In genomic region chr15:42457445-42458442, GRCh38 we compare ENCODE assay signal across 8 cellular contexts. TPM values are rescaled to one million over a fixed set of nuclear protein-coding genes. Genes with fewer than 3 reads are reported as not detected.
DNase-seq lines count a peak whose midpoint lies in the region; ATAC-seq and TF ChIP-seq lines count a peak whose summit lies in the region.

No MANE protein-coding gene starts in this region.

- no peak for ATAC-seq in activated naive CD4-positive, alpha-beta T cell treated with anti-CD3 and anti-CD28 coated beads, Interleukin-2, amount 50 U/mL, for 72 hours
- ATAC-seq in HG03457 (IDR thresholded peaks at IDR 0.05; ENCODE audit: unreplicated experiment), result peak; percentile 52
- no peak for ATAC-seq in central memory CD8-positive, alpha-beta T cell (replicated peaks; ENCODE audit: extremely low read depth, poor library complexity, severe bottlenecking)

- H3K36me3 ChIP-seq in kidney epithelial cell (ENCODE audit: control insufficient read depth, insufficient read depth, low read length) (no peaks in the 10 kb centered on the region), stomach smooth muscle (ENCODE audit: control insufficient read depth in 2 of 2, insufficient read depth in 2 of 2, low read length in 2 of 2) (no peaks in the 10 kb centered on the region)

- peak overlapping the region; percentile 38 to 60 for H3K9ac ChIP-seq in stomach smooth muscle (ENCODE audit: low read length in 2 of 2)

- H3K27me3 Mint-ChIP-seq in central memory CD8-positive, alpha-beta T cell, result no peaks in the 10 kb centered on the region

- H3K27me3 ChIP-seq in kidney epithelial cell (ENCODE audit: control insufficient read depth, insufficient read depth, low read length) (no peaks in the 10 kb centered on the region), stomach smooth muscle (ENCODE audit: control insufficient read depth in 1 of 2, insufficient read depth in 2 of 2, low read length in 2 of 2) (no peaks in the 10 kb centered on the region)

- H3K4me3 ChIP-seq in kidney epithelial cell (ENCODE audit: low read depth, low read length), result no peak overlapping the region
- H3K4me3 ChIP-seq in stomach smooth muscle (ENCODE audit: low read length in 2 of 2), result peak overlapping the region; percentile 46 to 72

- DNase-seq in activated naive CD4-positive, alpha-beta T cell treated with anti-CD3 and anti-CD28 coated beads, Interleukin-2, amount 50 U/mL, for 72 hours (ENCODE audit: low spot score in 2 of 2), result no peak
- DNase-seq in activated naive CD4-positive, alpha-beta T cell treated with Interleukin-2 at 50 U/mL for 16 hours, result no peak
- DNase-seq in central memory CD8-positive, alpha-beta T cell (ENCODE audit: low spot score in 2 of 2), result no peak
- peak; percentile 69 for DNase-seq in kidney epithelial cell (ENCODE audit: low read depth)
- no peak for DNase-seq in stimulated activated CD4-positive, alpha-beta T cell treated with anti-CD3 and anti-CD28 coated beads, Interleukin-2, amount 100 ng/mL, for 24 hours
- no peak for DNase-seq in NOMO-1 (lab: John Stamatoyannopoulos, UW; ENCODE audit: unreplicated experiment in 2 of 2)

- TF ChIP-seq CTCF in kidney epithelial cell (IDR thresholded peaks at IDR 0.05; ENCODE audit: insufficient read depth, low read length, poor library complexity, severe bottlenecking), result no peak

- H3K9me3 Mint-ChIP-seq in activated naive CD4-positive, alpha-beta T cell treated with anti-CD3 and anti-CD28 coated beads, Interleukin-2, amount 50 U/mL, for 72 hours, result no peaks in the 10 kb centered on the region
- H3K9me3 Mint-ChIP-seq in central memory CD8-positive, alpha-beta T cell, result no peaks in the 10 kb centered on the region

- H3K4me3 Mint-ChIP-seq in central memory CD8-positive, alpha-beta T cell, result no peak overlapping the region

- H3K4me1 ChIP-seq in stomach smooth muscle (ENCODE audit: control insufficient read depth, insufficient read depth, low read length), result peaks cover 9% of the 10 kb centered on the region

- H3K4me1 Mint-ChIP-seq in central memory CD8-positive, alpha-beta T cell, result peaks cover 11% of the 10 kb centered on the region

- no peaks in the 10 kb centered on the region for H3K36me3 Mint-ChIP-seq in activated naive CD4-positive, alpha-beta T cell treated with anti-CD3 and anti-CD28 coated beads, Interleukin-2, amount 50 U/mL, for 72 hours
- peaks cover 6% of the 10 kb centered on the region for H3K36me3 Mint-ChIP-seq in central memory CD8-positive, alpha-beta T cell (ENCODE audit: insufficient read depth)

- H3K27ac Mint-ChIP-seq in activated naive CD4-positive, alpha-beta T cell treated with anti-CD3 and anti-CD28 coated beads, Interleukin-2, amount 50 U/mL, for 72 hours, result peak overlapping the region; percentile 13 to 14
- H3K27ac Mint-ChIP-seq in central memory CD8-positive, alpha-beta T cell (ENCODE audit: low read depth), result peak overlapping the region; percentile 9

- peak overlapping the region; percentile 85 for H3K27ac ChIP-seq in stomach smooth muscle (ENCODE audit: low read length)

- no peaks in the 10 kb centered on the region for H3K9me3 ChIP-seq in stomach smooth muscle (ENCODE audit: control insufficient read depth in 2 of 2, low read length in 2 of 2)

RNA-seq across cellular contexts. Expression of gene ZNF106, which starts 33.2 kb away (rescaled TPM):
- 10 to 100 TPM; 58.5 to 62.8 TPM for total RNA-seq in activated naive CD4-positive, alpha-beta T cell treated with anti-CD3 and anti-CD28 coated beads, Interleukin-2, amount 50 U/mL, for 72 hours
- 30.9 and 32.5 TPM in 2 replicates for total RNA-seq in kidney epithelial cell

RNA-seq across cellular contexts. Expression of gene SNAP23, which starts 37.7 kb away (rescaled TPM):
- 10 to 100 TPM; 66.7 to 68.6 TPM for total RNA-seq in activated naive CD4-positive, alpha-beta T cell treated with anti-CD3 and anti-CD28 coated beads, Interleukin-2, amount 50 U/mL, for 72 hours
- 71.5 and 89.5 TPM in 2 replicates for total RNA-seq in kidney epithelial cell
